Comparison of ENCODE assay signal across 18 cellular contexts in genomic region chr1:3942416-3943122, GRCh38. TPM values are rescaled to one million over a fixed set of nuclear protein-coding genes. Genes with fewer than 3 reads are reported as not detected.
DNase-seq lines count a peak whose midpoint lies in the region; ATAC-seq and TF ChIP-seq lines count a peak whose summit lies in the region.
"Had no signal": no experiment of that assay in that cellular context is flagged by ENCODE, and none has a peak within 500 bp of the region (broad histone marks: within the 10 kb centered on the region; RNA-seq: fewer than 3 reads in every experiment).

No MANE protein-coding gene starts in this region.

- peak overlapping the region; percentile 65 for H3K18ac ChIP-seq in neuronal stem cell (ENCODE audit: low read length)

- H3K4me2 ChIP-seq in neuronal stem cell (ENCODE audit: insufficient read depth, low read length, poor library complexity, severe bottlenecking), result no peak overlapping the region

- H2AFZ ChIP-seq in neuronal stem cell (ENCODE audit: low read length), result no peak overlapping the region

- H3K4me3 ChIP-seq in LNCaP clone FGC (ENCODE audit: low read depth, low read length) (no peak overlapping the region), neuronal stem cell (ENCODE audit: low read length in 2 of 2) (no peak overlapping the region)
- H3K4me3 ChIP-seq in CD8-positive, alpha-beta memory T cell (ENCODE audit: low read length), result no peak overlapping the region
- H3K4me3 ChIP-seq: cardiac muscle cell, lower lobe of right lung, skin epidermis, suprapubic skin had no signal

- peaks cover 20% of the 10 kb centered on the region for H3K27me3 Mint-ChIP-seq in chondrocyte (ENCODE audit: low read depth)
- peaks cover 10 to 26% of the 10 kb centered on the region in 2 donors for H3K27me3 Mint-ChIP-seq in CD8-positive, alpha-beta memory T cell

- no peak overlapping the region for H2BK15ac ChIP-seq in neuronal stem cell (ENCODE audit: low read length)

- H4K91ac ChIP-seq in neuronal stem cell (ENCODE audit: low read depth, low read length, poor library complexity), result no peak overlapping the region

- no peak overlapping the region for H3K9ac ChIP-seq in neuronal stem cell (ENCODE audit: low read depth, low read length, poor library complexity)

- CTCF ChIA-PET in CD8-positive, alpha-beta memory T cell (lab: Charles Lee), result no interaction called here

- POLR2A ChIA-PET in CD8-positive, alpha-beta memory T cell (lab: Charles Lee), result no interaction called here

- peak overlapping the region; percentile 30 for H2AK5ac ChIP-seq in neuronal stem cell (ENCODE audit: low read depth, low read length)

- H2BK120ac ChIP-seq in neuronal stem cell (ENCODE audit: low read depth, low read length), result peak overlapping the region; percentile 50

- ATAC-seq in SK-N-SH treated with all-trans-retinoic acid at 6 μM for 48 hours (no peak), GM21381 (IDR thresholded peaks at IDR 0.05; ENCODE audit: unreplicated experiment) (no peak)

- peak; percentile 54 for DNase-seq in LNCaP clone FGC (ENCODE audit: low read depth)
- peak; percentile 97 for DNase-seq in NCI-H345 (lab: John Stamatoyannopoulos, UW)
- DNase-seq in chondrocyte (ENCODE audit: low spot score), result peak; percentile 26
- DNase-seq in neuronal stem cell (ENCODE audit: low spot score), result no peak
- no peak for DNase-seq in CD8-positive, alpha-beta memory T cell
- DNase-seq: activated B cell treated with CpG ODN at 0.5 μM for 24 hours; activated CD8-positive, alpha-beta memory T cell treated with anti-CD3 and anti-CD28 coated beads for 24 hours; GDM1; lower lobe of right lung; NCI-H1048; NCI-H524; T-helper 2 cell had no signal

- H3K36me3 Mint-ChIP-seq in chondrocyte (ENCODE audit: low read depth), result no peaks in the 10 kb centered on the region
- H3K36me3 Mint-ChIP-seq in CD8-positive, alpha-beta memory T cell, result no peaks in the 10 kb centered on the region

- H3K9me3 Mint-ChIP-seq in chondrocyte (ENCODE audit: low read depth), result peaks cover 4% of the 10 kb centered on the region
- peaks cover 0 to 7% (median 0%) of the 10 kb centered on the region in 5 donors for H3K9me3 Mint-ChIP-seq in CD8-positive, alpha-beta memory T cell

- H3K27me3 ChIP-seq in neuronal stem cell (ENCODE audit: control insufficient read depth in 3 of 3, insufficient read depth in 3 of 3, low read depth in 1 of 3, low read length in 3 of 3), result peaks cover 0 to 27% (median 0%) of the 10 kb centered on the region in 3 experiments
- H3K27me3 ChIP-seq in CD8-positive, alpha-beta memory T cell (ENCODE audit: insufficient read depth, low read length, poor library complexity, severe bottlenecking), result no peaks in the 10 kb centered on the region
- H3K27me3 ChIP-seq: cardiac muscle cell had no signal

- H3K36me3 ChIP-seq in neuronal stem cell (replicated peaks in 1 of 2; ENCODE audit: control insufficient read depth in 2 of 2, insufficient read depth in 2 of 2, low read length in 2 of 2), result no peaks in the 10 kb centered on the region
- no peaks in the 10 kb centered on the region for H3K36me3 ChIP-seq in CD8-positive, alpha-beta memory T cell (ENCODE audit: insufficient read depth, low read length)
- H3K36me3 ChIP-seq: cardiac muscle cell, lower lobe of right lung, suprapubic skin had no signal

- no peaks in the 10 kb centered on the region for H3K79me1 ChIP-seq in neuronal stem cell (ENCODE audit: low read depth, low read length)

- TF ChIP-seq CTCF in LNCaP clone FGC (IDR thresholded peaks at IDR 0.05; ENCODE audit: control insufficient read depth, extremely low read depth, insufficient read depth) (no peak), chondrocyte (IDR thresholded peaks at IDR 0.05) (no peak)

- no peak overlapping the region for H2BK12ac ChIP-seq in neuronal stem cell (ENCODE audit: low read length)

- no CpG with 5 or more reads among the region's 17 CpGs for WGBS in neuronal stem cell (ENCODE audit: extremely low coverage in 2 of 2, insufficient read length in 2 of 2, insufficient replicate concordance in 1 of 2), 2 donors

- no peak overlapping the region for H4K8ac ChIP-seq in neuronal stem cell (ENCODE audit: low read depth, low read length)

- H3K27ac Mint-ChIP-seq in chondrocyte (ENCODE audit: unreplicated experiment), result no peak overlapping the region
- no peak overlapping the region for H3K27ac Mint-ChIP-seq in CD8-positive, alpha-beta memory T cell
- H3K27ac Mint-ChIP-seq: activated B cell treated with CpG ODN at 0.5 μM for 24 hours, B cell had no signal

- no peak overlapping the region for H2BK5ac ChIP-seq in neuronal stem cell (ENCODE audit: low read length)

- H3K4me1 ChIP-seq in neuronal stem cell (ENCODE audit: control insufficient read depth in 2 of 2, insufficient read depth in 1 of 2, low read depth in 1 of 2, low read length in 2 of 2), result peaks cover 0 to 10% of the 10 kb centered on the region in 2 donors
- H3K4me1 ChIP-seq in CD8-positive, alpha-beta memory T cell (ENCODE audit: insufficient read depth, low read length), result no peaks in the 10 kb centered on the region
- H3K4me1 ChIP-seq: lower lobe of right lung, suprapubic skin had no signal

- peak overlapping the region; percentile 57 for H3K14ac ChIP-seq in neuronal stem cell (ENCODE audit: low read length)

- no peak overlapping the region for H3K4me3 Mint-ChIP-seq in chondrocyte (ENCODE audit: unreplicated experiment)
- H3K4me3 Mint-ChIP-seq in CD8-positive, alpha-beta memory T cell, result no peak overlapping the region
- H3K4me3 Mint-ChIP-seq: activated B cell treated with CpG ODN at 0.5 μM for 24 hours, B cell had no signal

- H3K23ac ChIP-seq in neuronal stem cell (ENCODE audit: low read depth, low read length, poor library complexity), result peak overlapping the region; percentile 60

- H3K4me1 Mint-ChIP-seq in chondrocyte (ENCODE audit: low read depth), result no peaks in the 10 kb centered on the region
- H3K4me1 Mint-ChIP-seq in CD8-positive, alpha-beta memory T cell, result no peaks in the 10 kb centered on the region
- H3K4me1 Mint-ChIP-seq: activated B cell treated with CpG ODN at 0.5 μM for 24 hours, B cell had no signal

- no peak overlapping the region for H3K27ac ChIP-seq in neuronal stem cell (replicated peaks; ENCODE audit: low read length)
- H3K27ac ChIP-seq in CD8-positive, alpha-beta memory T cell (ENCODE audit: low read depth, low read length), result no peak overlapping the region
- H3K27ac ChIP-seq: cardiac muscle cell, lower lobe of right lung, suprapubic skin had no signal

- no peak overlapping the region for H3K4ac ChIP-seq in neuronal stem cell (ENCODE audit: low read length)

- H3K9me3 ChIP-seq in neuronal stem cell (replicated peaks in 1 of 2; ENCODE audit: control insufficient read depth in 2 of 2, insufficient read depth in 1 of 2, low read depth in 1 of 2, low read length in 2 of 2), result peaks cover 0 to 4% of the 10 kb centered on the region in 2 donors
- H3K9me3 ChIP-seq in CD8-positive, alpha-beta memory T cell (ENCODE audit: low read length), result no peaks in the 10 kb centered on the region
- H3K9me3 ChIP-seq: lower lobe of right lung had no signal

TF ChIP-seq in SK-N-SH treated with all-trans-retinoic acid at 6 μM for 48 hours, 23 proteins besides CTCF, POLR2A, EP300 and RAD21 (continues in another document):
- no peak for TF ChIP-seq TCF4 (CRISPR knock-in tag; IDR thresholded peaks at IDR 0.05; ENCODE audit: borderline replicate concordance)
- no peak for TF ChIP-seq ZFP3 (CRISPR knock-in tag; IDR thresholded peaks at IDR 0.05)
- TF ChIP-seq TSHZ2 (CRISPR knock-in tag; IDR thresholded peaks at IDR 0.05), result no peak
- TF ChIP-seq TOX (CRISPR knock-in tag; IDR thresholded peaks at IDR 0.05; ENCODE audit: borderline replicate concordance), result no peak
- TF ChIP-seq CREB5 (CRISPR knock-in tag; IDR thresholded peaks at IDR 0.05; ENCODE audit: low read depth), result no peak
- TF ChIP-seq CSDC2 (CRISPR knock-in tag; IDR thresholded peaks at IDR 0.05), result no peak
- TF ChIP-seq ARNTL (CRISPR knock-in tag; IDR thresholded peaks at IDR 0.05; ENCODE audit: borderline replicate concordance, low read depth), result no peak
- no peak for TF ChIP-seq BACH2 (CRISPR knock-in tag; IDR thresholded peaks at IDR 0.05; ENCODE audit: borderline replicate concordance)
- no peak for TF ChIP-seq GLIS3 (CRISPR knock-in tag; IDR thresholded peaks at IDR 0.05)
- no peak for TF ChIP-seq ZC3H10 (CRISPR knock-in tag; IDR thresholded peaks at IDR 0.05)

RNA-seq across cellular contexts. Expression of gene C1orf174, which starts 42.5 kb away (rescaled TPM):
- total RNA-seq in chondrocyte, result 25.0 to 25.7 TPM (median 25.3 TPM) in 3 replicates
- polyA plus RNA-seq in neuronal stem cell (2013, experiment 1 of 2), result 30.3 TPM
- 30.5 TPM for polyA plus RNA-seq in neuronal stem cell (2013, experiment 2 of 2)
- total RNA-seq in CD8-positive, alpha-beta memory T cell, result 10 to 100 TPM; 49.7 to 51.8 TPM
- 31.1 TPM for polyA plus RNA-seq in CD8-positive, alpha-beta memory T cell

Comparison
In these comparisons a context has a peak if more than half of its experiments do, and no peak if none do; other contexts are left out.
1. DNase-seq: peak in LNCaP clone FGC (single experiment), NCI-H345 (single experiment) and chondrocyte (single experiment); none in neuronal stem cell (single experiment) and CD8-positive, alpha-beta memory T cell (0 of 5).